ENCODE assay signal across 1 cellular context in genomic region chr2:155695505-155695904, GRCh38.
TF ChIP-seq lines count a peak whose summit lies in the region.

No MANE protein-coding gene starts in this region.

TF ChIP-seq in K562, 482 proteins besides CTCF, POLR2A, EP300 and RAD21 (continued from another document):
- TF ChIP-seq MGA (IDR thresholded peaks at IDR 0.05) (no peak), ELF4 (CRISPR knock-in tag; IDR thresholded peaks at IDR 0.05) (no peak), ZNF316 (IDR thresholded peaks at IDR 0.05) (peak; percentile 82)
